In the genomic region with DNA sequence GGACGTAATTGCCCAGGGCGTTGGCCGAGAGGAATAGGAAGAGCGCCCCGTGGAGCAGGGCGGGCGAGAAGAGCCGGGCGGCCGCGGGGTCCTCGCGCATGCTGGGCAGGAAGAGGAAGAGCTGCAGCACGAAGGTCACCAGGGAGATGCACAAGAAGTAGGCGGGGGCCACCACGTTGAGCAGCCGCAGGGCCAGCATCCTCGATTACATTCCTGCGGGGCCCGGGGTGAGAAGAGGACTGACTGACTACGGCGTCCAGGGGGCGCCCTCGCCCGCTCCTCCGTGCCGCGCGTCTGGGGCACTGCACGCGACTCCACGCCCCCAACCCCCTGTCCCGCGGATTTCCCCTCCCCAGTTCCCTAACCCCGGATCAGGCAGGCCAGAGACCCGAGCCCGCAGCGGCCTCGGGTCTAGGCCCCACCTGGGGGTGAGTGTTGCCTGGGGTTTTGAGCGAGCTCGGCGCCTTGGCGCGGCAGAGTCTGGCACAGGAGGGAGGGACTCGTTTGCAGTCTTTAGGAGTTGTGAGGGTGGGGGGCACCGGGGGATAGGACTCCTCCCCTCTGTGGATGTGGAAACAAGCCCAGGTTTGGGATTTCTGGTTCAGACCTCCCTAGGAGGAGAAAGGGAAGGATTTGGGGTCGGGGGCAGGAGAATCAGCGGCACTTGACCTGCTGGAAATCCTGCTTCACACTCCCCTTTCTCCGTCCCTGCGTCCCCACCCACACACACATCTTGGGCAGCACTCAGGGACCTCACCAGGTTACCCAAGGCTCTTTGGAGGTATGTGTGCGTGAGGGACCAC, we compare ENCODE assay signal across 9 cellular contexts. TPM values are rescaled to one million over a fixed set of nuclear protein-coding genes. Genes with fewer than 3 reads are reported as not detected.
A peak's percentile ranks its signal among the peaks of the same experiment; 100 is the strongest.
DNase-seq lines count a peak whose midpoint lies in the region; ATAC-seq and TF ChIP-seq lines count a peak whose summit lies in the region.
"Had no signal": no experiment of that assay in that cellular context is flagged by ENCODE, and none has a peak within 500 bp of the region (broad histone marks: within the 10 kb centered on the region; RNA-seq: fewer than 3 reads in every experiment).

No MANE protein-coding gene starts in this region.

- H3K27me3 ChIP-seq in HL-60 (ENCODE audit: insufficient read depth, poor library complexity, severe bottlenecking), result peaks cover 7% of the 10 kb centered on the region
- H3K27me3 ChIP-seq in body of pancreas, result peaks cover 0 to 38% of the 10 kb centered on the region in 2 donors
- H3K27me3 ChIP-seq in liver (ENCODE audit: control insufficient read depth in 4 of 4, insufficient read depth in 4 of 4, low read length in 3 of 4), result peaks cover 5 to 13% (median 9%) of the 10 kb centered on the region in 4 donors

- peak; percentile 25 for TF ChIP-seq CTCF in HL-60 (IDR thresholded peaks at IDR 0.05; ENCODE audit: insufficient read depth, low read length)
- peak; percentile 13 to 46 (median 25) for TF ChIP-seq CTCF in body of pancreas (IDR thresholded peaks at IDR 0.05)
- peak; percentile 6 for TF ChIP-seq CTCF in liver (IDR thresholded peaks at IDR 0.05; ENCODE audit: low read depth, low read length, missing input control)

- no peak for TF ChIP-seq RAD21 in liver (IDR thresholded peaks at IDR 0.05)

- no peaks in the 10 kb centered on the region for H3K36me3 ChIP-seq in body of pancreas (replicated peaks in 1 of 2; ENCODE audit: insufficient read depth in 1 of 2, low read depth in 2 of 2)
- no peaks in the 10 kb centered on the region for H3K36me3 ChIP-seq in liver (ENCODE audit: control insufficient read depth in 4 of 4, insufficient read depth in 3 of 4, low read depth in 1 of 4, low read length in 3 of 4)

- 3 to 5% methylated on average over 21 to 51 of the region's 51 CpGs for WGBS in body of pancreas, 2 donors
- 3% methylated on average over 51 of the region's 51 CpGs for WGBS in liver

- TF ChIP-seq POLR2A in body of pancreas (IDR thresholded peaks at IDR 0.05), result no peak

- no peak overlapping the region for H3K4me3 ChIP-seq in HL-60 (replicated peaks; ENCODE audit: insufficient read depth, low read length)
- no peak overlapping the region for H3K4me3 ChIP-seq in body of pancreas
- no peak overlapping the region for H3K4me3 ChIP-seq in liver (ENCODE audit: low read depth in 1 of 3, low read length in 3 of 3)

- peaks cover 26% of the 10 kb centered on the region for H3K4me1 ChIP-seq in body of pancreas
- H3K4me1 ChIP-seq in liver (ENCODE audit: control insufficient read depth in 4 of 4, insufficient read depth in 4 of 4, low read length in 3 of 4), result peaks cover 14 to 25% (median 17%) of the 10 kb centered on the region in 4 donors

- H3K27ac ChIP-seq in HL-60 (replicated peaks) (no peak overlapping the region), body of pancreas (no peak overlapping the region), liver (ENCODE audit: low read depth in 1 of 2, low read length in 2 of 2) (no peak overlapping the region), substantia nigra (ENCODE audit: low read depth, low read length, poor library complexity, severe bottlenecking) (no peak overlapping the region)

- no peaks in the 10 kb centered on the region for H3K9me3 ChIP-seq in body of pancreas
- H3K9me3 ChIP-seq in liver (ENCODE audit: control insufficient read depth in 4 of 4, low read length in 3 of 4), result no peaks in the 10 kb centered on the region

- ATAC-seq in body of pancreas (peak; percentile 45), HG02571 (IDR thresholded peaks at IDR 0.05; ENCODE audit: unreplicated experiment) (no peak)

- no peak overlapping the region for H3K9ac ChIP-seq in liver (ENCODE audit: low read depth in 1 of 2, low read length in 2 of 2)

- intact Hi-C loops in body of pancreas (cut with DNase I), result no loop called here

- peak; percentile 90 for DNase-seq in D341Med (ENCODE audit: low spot score)
- DNase-seq in HL-60 (ENCODE audit: low read depth in 1 of 2, low spot score in 1 of 2), result peak in 1 of 2 experiments; percentile 15
- peak; percentile 64 for DNase-seq in SK-N-DZ (ENCODE audit: low spot score)
- peak in 2 of 4 donors; percentile 24 to 56 for DNase-seq in body of pancreas
- DNase-seq in substantia nigra (lab: John Stamatoyannopoulos, UW), result peak in 25 of 49 donors; percentile 5 to 75 (median 35)
- no peak for DNase-seq in medulla oblongata (ENCODE audit: extremely low spot score)

TF ChIP-seq in liver, 16 proteins besides CTCF, POLR2A, EP300 and RAD21:
- no peak for TF ChIP-seq GABPA (IDR thresholded peaks at IDR 0.05 in 1 of 2, conservative IDR thresholded peaks at IDR 0.05 in 1 of 2)
TF ChIP-seq in liver: peak in this region for 0.

RNA-seq across cellular contexts. Expression of a gene that starts 1.9 kb away (rescaled TPM):
- 1.6 and 3.5 TPM in 2 replicates for polyA plus RNA-seq in SK-N-DZ (2014; cell fraction: cytosol; rRNA removed)
- 0.30 and 0.69 TPM in 2 replicates for polyA plus RNA-seq in SK-N-DZ (2014; cell fraction: nucleus; rRNA removed)
- total RNA-seq in body of pancreas, result not detected
- not detected for total RNA-seq in liver
- not detected for polyA plus RNA-seq in liver
- total RNA-seq: T-helper 1 cell treated with Interleukin-12 subunit alpha and Interleukin-12 subunit beta and Interleukin-4 antibody, amounts not matched to agents 30 ng/mL and 1 ng/mL, for 36 hours had no signal

RNA-seq across cellular contexts. Expression of a gene that starts 41.7 kb away (rescaled TPM):
- 22.1 and 24.0 TPM in 2 replicates for polyA plus RNA-seq in SK-N-DZ (2014; cell fraction: cytosol; rRNA removed)
- polyA plus RNA-seq in SK-N-DZ (2014; cell fraction: nucleus; rRNA removed), result 8.5 and 11.2 TPM in 2 replicates
- total RNA-seq in body of pancreas, result 10 to 100 TPM; 13.7 to 17.1 TPM
- total RNA-seq in liver, result 10 to 100 TPM in 1 of 2 donors, 1 to 10 TPM in 1; 6.7 to 17.8 TPM
- 1 to 10 TPM; 5.2 to 6.7 TPM for polyA plus RNA-seq in liver

RNA-seq across cellular contexts. Expression of a gene that starts 41.9 kb away (rescaled TPM):
- 2.4 and 4.0 TPM in 2 replicates for polyA plus RNA-seq in SK-N-DZ (2014; cell fraction: cytosol; rRNA removed)
- 8.3 and 10.0 TPM in 2 replicates for polyA plus RNA-seq in SK-N-DZ (2014; cell fraction: nucleus; rRNA removed)
- total RNA-seq in body of pancreas, result 1 to 10 TPM in 1 of 2 donors, under 1 TPM in 1; 0.33 to 3.6 TPM
- total RNA-seq in liver, result 1 to 10 TPM in 1 of 2 donors, under 1 TPM in 1; 0.25 to 1.6 TPM
- under 1 TPM in 1 of 2 donors, not detected in 1; 0.13 TPM for polyA plus RNA-seq in liver
